ENCODE assay signal across 8 cellular contexts in the genomic region with DNA sequence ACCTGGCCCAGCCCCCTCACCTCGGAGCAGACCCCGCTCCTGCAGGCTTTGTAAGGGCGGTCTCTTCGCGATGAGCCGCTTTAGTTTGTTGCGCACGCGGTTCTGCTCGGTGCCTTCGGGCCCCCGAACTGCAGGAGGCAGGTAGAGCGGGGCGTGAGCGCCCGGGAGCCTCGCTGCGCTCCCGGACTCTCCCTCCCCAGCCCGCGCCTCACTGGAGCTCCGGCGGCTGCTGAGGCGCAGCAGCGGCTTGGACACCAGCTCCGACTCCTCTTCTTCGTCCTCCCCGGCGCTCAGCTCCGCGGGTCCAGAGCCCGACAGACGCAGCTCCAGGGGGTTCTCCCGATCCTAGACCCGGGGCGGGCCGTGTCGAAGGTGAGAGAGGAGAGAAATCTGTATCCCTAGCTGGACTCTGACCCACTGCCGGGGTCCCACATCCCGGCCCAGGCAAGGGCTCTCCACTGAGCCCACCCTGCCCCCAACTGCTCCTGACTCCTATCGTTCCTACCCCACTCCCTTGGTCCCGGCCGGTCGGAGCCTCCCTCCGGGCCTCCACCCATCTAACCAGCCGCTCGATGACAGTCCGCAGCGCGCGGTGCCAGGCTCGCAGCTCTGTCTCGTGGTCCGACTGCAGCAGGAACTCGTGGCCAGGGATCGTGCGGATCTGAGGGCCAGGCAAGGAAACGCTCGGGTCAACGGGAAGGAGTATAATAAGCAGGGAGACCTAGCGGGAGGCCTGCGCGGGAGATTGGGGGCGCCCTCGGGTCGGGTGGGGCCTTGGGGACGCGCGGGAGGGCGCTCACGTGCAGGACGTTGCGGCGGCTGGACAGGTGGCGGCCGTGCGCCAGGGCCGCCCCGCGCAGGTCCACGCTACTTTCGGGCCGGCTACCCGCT. TPM values are rescaled to one million over a fixed set of nuclear protein-coding genes. Genes with fewer than 3 reads are reported as not detected.
A peak's percentile ranks its signal among the peaks of the same experiment; 100 is the strongest.
DNase-seq lines count a peak whose midpoint lies in the region; ATAC-seq and TF ChIP-seq lines count a peak whose summit lies in the region.

No MANE protein-coding gene starts in this region.

- no peak for ATAC-seq in CD8-positive, alpha-beta T cell
- ATAC-seq in HG03442 (IDR thresholded peaks at IDR 0.05; ENCODE audit: unreplicated experiment), result peak; percentile 9
- no peak for ATAC-seq in HG03135 (IDR thresholded peaks at IDR 0.05; ENCODE audit: unreplicated experiment)

- H3K27ac Mint-ChIP-seq in CD8-positive, alpha-beta T cell, result peak overlapping the region; percentile 98

- DNase-seq in CD8-positive, alpha-beta T cell, result peak in 1 of 7 experiments; percentile 20
- no peak for DNase-seq in effector memory CD4-positive, alpha-beta T cell
- DNase-seq in NCI-H2029 treated with DMSO at 0.1 percent for 48 hours (lab: John Stamatoyannopoulos, UW) (no peak), superior temporal gyrus (ENCODE audit: extremely low spot score) (no peak), HK-2 (ENCODE audit: unreplicated experiment) (no peak)

- no peak for TF ChIP-seq CTCF in CD8-positive, alpha-beta T cell (IDR thresholded peaks at IDR 0.05)

- peak overlapping the region; percentile 95 for H3K27ac ChIP-seq in CD8-positive, alpha-beta T cell (ENCODE audit: low read depth, low read length)
- peak overlapping the region; percentile 90 for H3K27ac ChIP-seq in effector memory CD4-positive, alpha-beta T cell (ENCODE audit: insufficient read depth, low read length, poor library complexity, severe bottlenecking)
- no peak overlapping the region for H3K27ac ChIP-seq in muscle layer of duodenum (ENCODE audit: low read length)

- no peaks in the 10 kb centered on the region for H3K9me3 ChIP-seq in CD8-positive, alpha-beta T cell (ENCODE audit: low read length)
- H3K9me3 ChIP-seq in effector memory CD4-positive, alpha-beta T cell (ENCODE audit: control insufficient read depth, low read length), result no peaks in the 10 kb centered on the region
- no peaks in the 10 kb centered on the region for H3K9me3 ChIP-seq in muscle layer of duodenum (ENCODE audit: control insufficient read depth in 1 of 2, low read length in 2 of 2)

- no peaks in the 10 kb centered on the region for H3K9me3 Mint-ChIP-seq in CD8-positive, alpha-beta T cell

- intact Hi-C loops in CD8-positive, alpha-beta T cell (cut with DNase I, micrococcal nuclease), result loop anchor here (1.0 to 5.0 kb wide), 5 partner anchors 13 to 267 kb away; partner anchors contain the start of genes DCTN2 (in 1 of the 2), DDIT3 (in 1 of the 2) and MARS1 (in 1 of the 2)

- POLR2A ChIA-PET in CD8-positive, alpha-beta T cell (lab: Charles Lee), result interaction anchor here (1.3 to 2.6 kb wide), 5 partner anchors 10 to 364 kb away, joined by 4 to 20 read pairs (median 6); partner anchors contain the start of genes DDIT3, GLI1 and STAT6

- H3K36me3 Mint-ChIP-seq in CD8-positive, alpha-beta T cell, result peaks cover 62% of the 10 kb centered on the region

- peak overlapping the region; percentile 83 for H3K4me3 ChIP-seq in CD8-positive, alpha-beta T cell (ENCODE audit: low read depth, low read length)
- peak overlapping the region; percentile 75 for H3K4me3 ChIP-seq in effector memory CD4-positive, alpha-beta T cell (ENCODE audit: insufficient read depth, low read depth, low read length, poor library complexity, severe bottlenecking)
- peak overlapping the region; percentile 5 to 65 for H3K4me3 ChIP-seq in muscle layer of duodenum (ENCODE audit: low read depth in 1 of 2, low read length in 2 of 2)

- no peaks in the 10 kb centered on the region for H3K27me3 Mint-ChIP-seq in CD8-positive, alpha-beta T cell (ENCODE audit: low read depth)

- CTCF ChIA-PET in CD8-positive, alpha-beta T cell (lab: Charles Lee), result interaction anchor here (0.8 to 9.4 kb wide), 8 partner anchors 12 to 147 kb away, joined by 3 to 177 read pairs (median 3); partner anchors contain the start of genes GLI1, INHBE and MARS1

- peaks cover 72% of the 10 kb centered on the region for H3K4me1 ChIP-seq in CD8-positive, alpha-beta T cell (ENCODE audit: insufficient read depth, low read length)
- H3K4me1 ChIP-seq in effector memory CD4-positive, alpha-beta T cell (ENCODE audit: control insufficient read depth, insufficient read depth, low read length, poor library complexity, severe bottlenecking), result peaks cover 44% of the 10 kb centered on the region
- peaks cover 0 to 14% of the 10 kb centered on the region in 2 donors for H3K4me1 ChIP-seq in muscle layer of duodenum (ENCODE audit: control insufficient read depth in 1 of 2, insufficient read depth in 2 of 2, low read length in 2 of 2)

- peak overlapping the region; percentile 99 for H3K4me3 Mint-ChIP-seq in CD8-positive, alpha-beta T cell

- H3K36me3 ChIP-seq in CD8-positive, alpha-beta T cell (ENCODE audit: insufficient read depth, low read length), result peaks cover 48% of the 10 kb centered on the region
- peaks cover 45% of the 10 kb centered on the region for H3K36me3 ChIP-seq in effector memory CD4-positive, alpha-beta T cell (ENCODE audit: control insufficient read depth, insufficient read depth, low read length)
- H3K36me3 ChIP-seq in muscle layer of duodenum (ENCODE audit: control insufficient read depth in 1 of 2, insufficient read depth in 2 of 2, low read length in 2 of 2), result no peaks in the 10 kb centered on the region

- peaks cover 78% of the 10 kb centered on the region for H3K4me1 Mint-ChIP-seq in CD8-positive, alpha-beta T cell (ENCODE audit: low read depth)

- no peaks in the 10 kb centered on the region for H3K27me3 ChIP-seq in CD8-positive, alpha-beta T cell (ENCODE audit: insufficient read depth, low read length)
- H3K27me3 ChIP-seq in effector memory CD4-positive, alpha-beta T cell (replicated peaks; ENCODE audit: control insufficient read depth, insufficient read depth, low read length, poor library complexity, severe bottlenecking), result no peaks in the 10 kb centered on the region
- peaks cover 4% of the 10 kb centered on the region for H3K27me3 ChIP-seq in muscle layer of duodenum (ENCODE audit: low read depth, low read length)

RNA-seq across cellular contexts. Expression of gene ARHGAP9, which starts 4.2 kb away (rescaled TPM):
- 100 to 1,000 TPM; 367 to 377 TPM for total RNA-seq in CD8-positive, alpha-beta T cell

RNA-seq across cellular contexts. Expression of gene MARS1, which starts 12.4 kb away (rescaled TPM):
- 100 to 1,000 TPM; 213 to 226 TPM for total RNA-seq in CD8-positive, alpha-beta T cell

RNA-seq across cellular contexts. Expression of gene GLI1, which starts 15.9 kb away (rescaled TPM):
- 1 to 10 TPM in 1 of 2 experiments, under 1 TPM in 1; 0.67 to 1.2 TPM for total RNA-seq in CD8-positive, alpha-beta T cell

RNA-seq across cellular contexts. Expression of gene INHBE, which starts 20.4 kb away (rescaled TPM):
- total RNA-seq in CD8-positive, alpha-beta T cell, result not detected

RNA-seq across cellular contexts. Expression of gene INHBC, which starts 40.9 kb away (rescaled TPM):
- under 1 TPM; 0.17 to 0.24 TPM for total RNA-seq in CD8-positive, alpha-beta T cell
